Comparison of ENCODE assay signal across 19 cellular contexts in genomic region chr5:170451764-170452365, GRCh38. TPM values are rescaled to one million over a fixed set of nuclear protein-coding genes. Genes with fewer than 3 reads are reported as not detected.
A peak's percentile ranks its signal among the peaks of the same experiment; 100 is the strongest.
DNase-seq lines count a peak whose midpoint lies in the region; ATAC-seq, FAIRE-seq and TF ChIP-seq lines count a peak whose summit lies in the region.
"Had no signal": no experiment of that assay in that cellular context is flagged by ENCODE, and none has a peak within 500 bp of the region (broad histone marks: within the 10 kb centered on the region; RNA-seq: fewer than 3 reads in every experiment).

No MANE protein-coding gene starts in this region.

- H2AFZ ChIP-seq in keratinocyte (ENCODE audit: control insufficient read depth, low read length): no peak overlapping the region

- no peaks in the 10 kb centered on the region for H4K20me1 ChIP-seq in keratinocyte (ENCODE audit: control insufficient read depth, extremely low read depth, insufficient read depth, low read length)
- H4K20me1 ChIP-seq: BLaER1 treated with 17β-estradiol and CSF1 and Interleukin-3, amounts not matched to agents 10 nM and 100 nM had no signal

- DNase-seq in AG20443 (ENCODE audit: low spot score) (peak; percentile 90), LHCN-M2 (ENCODE audit: low read depth) (peak; percentile 51), amniotic epithelial cell (ENCODE audit: low read depth) (peak; percentile 77), keratinocyte (ENCODE audit: low read depth, low spot score) (no peak), COR-L47 (lab: John Stamatoyannopoulos, UW) (no peak), NCI-H146 treated with DMSO at 0.1 percent for 48 hours (lab: John Stamatoyannopoulos, UW; ENCODE audit: unreplicated experiment) (no peak), mucosa of descending colon (no peak)
- DNase-seq: activated CD8-positive, alpha-beta memory T cell treated with anti-CD3 and anti-CD28 coated beads, Interleukin-2, amount 50 U/mL, for 48 hours; activated naive CD8-positive, alpha-beta T cell treated with anti-CD3 and anti-CD28 coated beads, Interleukin-2, amount 10 ng/mL, durations not matched to agents 7 days and 5 days; GDM1; NCI-H1105 treated with DMSO at 0.1 percent for 48 hours; NCI-H446 treated with DMSO at 0.1 percent for 48 hours; SJCRH30 had no signal

- FAIRE-seq in keratinocyte (lab: Jason Lieb, UNC): peak; percentile 23
- FAIRE-seq: islet of Langerhans had no signal

- H3K9ac ChIP-seq in keratinocyte (ENCODE audit: control insufficient read depth, extremely low read depth, insufficient read depth, low read length): no peak overlapping the region
- H3K9ac ChIP-seq: BLaER1 treated with 17β-estradiol and CSF1 and Interleukin-3, amounts not matched to agents 10 nM and 100 nM had no signal

- H3K4me1 ChIP-seq in keratinocyte (ENCODE audit: control insufficient read depth, extremely low read depth, insufficient read depth, low read length) (no peaks in the 10 kb centered on the region), mucosa of descending colon (ENCODE audit: low read depth) (no peaks in the 10 kb centered on the region)
- H3K4me1 ChIP-seq: gastroesophageal sphincter, SJCRH30 had no signal

- H3K9me3 ChIP-seq in keratinocyte (ENCODE audit: control insufficient read depth, low read depth, low read length) (no peaks in the 10 kb centered on the region), mucosa of descending colon (no peaks in the 10 kb centered on the region)
- H3K9me3 ChIP-seq: SJCRH30 had no signal

- H3K27ac ChIP-seq in keratinocyte (ENCODE audit: control insufficient read depth, insufficient read depth, low read length): no peak overlapping the region
- H3K27ac ChIP-seq: BLaER1 treated with 17β-estradiol and CSF1 and Interleukin-3, amounts not matched to agents 10 nM and 100 nM; coronary artery; gastroesophageal sphincter; SJCRH30 had no signal

- intact Hi-C loops in mucosa of descending colon (cut with DNase I, micrococcal nuclease): no loop called here

- TF ChIP-seq CTCF in keratinocyte (optimal IDR thresholded peaks at IDR 0.05 in 1 of 3, IDR thresholded peaks at IDR 0.05 in 1 of 3, conservative IDR thresholded peaks at IDR 0.05 in 1 of 3; ENCODE audit: extremely low read depth in 1 of 3, insufficient read depth in 2 of 3, low read length in 3 of 3) (no peak), mucosa of descending colon (IDR thresholded peaks at IDR 0.05) (no peak)

- H3K27me3 ChIP-seq in keratinocyte (ENCODE audit: control insufficient read depth, extremely low read depth, insufficient read depth, low read length): no peaks in the 10 kb centered on the region
- H3K27me3 ChIP-seq: BLaER1 treated with 17β-estradiol and CSF1 and Interleukin-3, amounts not matched to agents 10 nM and 100 nM; gastroesophageal sphincter had no signal

- ATAC-seq in GM21447 (IDR thresholded peaks at IDR 0.05; ENCODE audit: unreplicated experiment) (no peak), mucosa of descending colon (no peak)
- ATAC-seq: gastroesophageal sphincter had no signal

- H3K9me1 ChIP-seq in keratinocyte (ENCODE audit: control insufficient read depth, extremely low read depth, insufficient read depth, low read length): no peaks in the 10 kb centered on the region

- dilution Hi-C loops in keratinocyte (cut with MboI; ENCODE audit: extremely low pct_ligation_motif_present, low sequenced_read_pairs): no loop called here

- H3K4me3 ChIP-seq in keratinocyte (ENCODE audit: control insufficient read depth in 2 of 3, extremely low read depth in 1 of 3, insufficient read depth in 2 of 3, low read depth in 1 of 3, low read length in 3 of 3) (no peak overlapping the region), mucosa of descending colon (no peak overlapping the region)
- H3K4me3 ChIP-seq: BLaER1 treated with 17β-estradiol and CSF1 and Interleukin-3, amounts not matched to agents 10 nM and 100 nM; coronary artery; gastroesophageal sphincter; SJCRH30 had no signal

- H3K36me3 ChIP-seq in keratinocyte (ENCODE audit: control insufficient read depth in 2 of 2, extremely low read depth in 1 of 2, insufficient read depth in 2 of 2, low read length in 2 of 2) (no peaks in the 10 kb centered on the region), mucosa of descending colon (ENCODE audit: low read depth) (no peaks in the 10 kb centered on the region)
- H3K36me3 ChIP-seq: BLaER1 treated with 17β-estradiol and CSF1 and Interleukin-3, amounts not matched to agents 10 nM and 100 nM; gastroesophageal sphincter; SJCRH30 had no signal

- no peak overlapping the region for H3K4me2 ChIP-seq in keratinocyte (ENCODE audit: control insufficient read depth, extremely low read depth, insufficient read depth, low read depth, low read length)

- no peaks in the 10 kb centered on the region for H3K79me2 ChIP-seq in keratinocyte (ENCODE audit: control insufficient read depth, insufficient read depth, low read length)

RNA-seq across cellular contexts. Expression of gene KCNIP1, which starts 52.0 kb away (rescaled TPM):
- total RNA-seq in LHCN-M2 (2014; rRNA removed) (not detected in 2 replicates), mucosa of descending colon (under 1 TPM in 1 of 3 donors, not detected in 2; 0.79 TPM)
- polyA plus RNA-seq in LHCN-M2 (2012): not detected
- not detected in 3 replicates for polyA plus RNA-seq in keratinocyte
- polyA plus RNA-seq in keratinocyte (2011; ENCODE audit: low read depth): not detected
- polyA plus RNA-seq in keratinocyte (2011; cell fraction: cytosol; rRNA removed): not detected in 2 replicates
- not detected in 2 replicates for polyA plus RNA-seq in keratinocyte (2011; cell fraction: nucleus; rRNA removed)
- polyA plus RNA-seq in keratinocyte (2012; ENCODE audit: low replicate concordance): not detected in 2 replicates
- not detected in 3 replicates for polyA minus RNA-seq in keratinocyte
- polyA minus RNA-seq in keratinocyte (2011; cell fraction: cytosol; rRNA and poly(A)+ RNA removed): not detected
- polyA minus RNA-seq in keratinocyte (2011; cell fraction: nucleus; rRNA and poly(A)+ RNA removed): not detected in 2 replicates
- total RNA-seq: activated naive CD8-positive, alpha-beta T cell treated with anti-CD3 and anti-CD28 coated beads, Interleukin-2, amount 10 ng/mL, durations not matched to agents 7 days and 5 days; pulmonary artery endothelial cell had no signal

Comparison
In these comparisons a context has a peak if more than half of its experiments do, and no peak if none do; other contexts are left out.
1. DNase-seq: peak in AG20443 (single experiment), LHCN-M2 (single experiment) and amniotic epithelial cell (single experiment); none in keratinocyte (single experiment), COR-L47 (single experiment), NCI-H146 treated with DMSO at 0.1 percent for 48 hours (single experiment) and mucosa of descending colon (0 of 3).